Comparison of ENCODE assay signal across 14 cellular contexts in genomic region chr2:168357799-168358504, GRCh38.
DNase-seq lines count a peak whose midpoint lies in the region; ATAC-seq and TF ChIP-seq lines count a peak whose summit lies in the region.
"Had no signal": no experiment of that assay in that cellular context is flagged by ENCODE, and none has a peak within 500 bp of the region (broad histone marks: within the 10 kb centered on the region; RNA-seq: fewer than 3 reads in every experiment).

No MANE protein-coding gene starts in this region.

- no peak overlapping the region for H3K27ac ChIP-seq in ACC112 (ENCODE audit: low read depth, low read length)
- no peak overlapping the region for H3K27ac ChIP-seq in OCI-LY3 (ENCODE audit: low read length)
- H3K27ac ChIP-seq: left lung, sigmoid colon had no signal

- H3K36me3 ChIP-seq in ACC112 (ENCODE audit: insufficient read depth, low read length) (no peaks in the 10 kb centered on the region), OCI-LY3 (replicated peaks; ENCODE audit: low read depth, low read length) (no peaks in the 10 kb centered on the region)
- H3K36me3 ChIP-seq: left lung, sigmoid colon had no signal

- H3K79me2 ChIP-seq in ACC112 (ENCODE audit: control insufficient read depth, insufficient read depth, low read length, unreplicated experiment) (no peaks in the 10 kb centered on the region), OCI-LY3 (ENCODE audit: low read length) (no peaks in the 10 kb centered on the region)

- H3K9ac ChIP-seq in OCI-LY3 (ENCODE audit: low read length): 0 out of 2 replicates have a peak overlapping the region, but pooled peaks have one; percentile 13

- no peaks in the 10 kb centered on the region for H4K20me1 ChIP-seq in OCI-LY3 (ENCODE audit: insufficient read depth, low read length)

- H3K27me3 ChIP-seq in ACC112 (ENCODE audit: insufficient read depth, low read length): no peaks in the 10 kb centered on the region
- no peaks in the 10 kb centered on the region for H3K27me3 ChIP-seq in OCI-LY3 (ENCODE audit: low read depth, low read length)
- H3K27me3 ChIP-seq: left lung, sigmoid colon had no signal

- H3K4me1 ChIP-seq in ACC112 (ENCODE audit: control insufficient read depth, insufficient read depth, low read length, unreplicated experiment) (peaks cover 4% of the 10 kb centered on the region), OCI-LY3 (ENCODE audit: low read length) (peaks cover 23% of the 10 kb centered on the region)
- H3K4me1 ChIP-seq: left lung, sigmoid colon had no signal

- DNase-seq in DMS53 (lab: John Stamatoyannopoulos, UW) (no peak), medulla oblongata (ENCODE audit: extremely low spot score) (no peak), glomerular visceral epithelial cell (ENCODE audit: extremely low spot score) (no peak), mucosa of gallbladder (ENCODE audit: low spot score) (no peak)
- DNase-seq: activated naive CD4-positive, alpha-beta T cell treated with anti-CD3 and anti-CD28 coated beads, Interleukin-2, amount 10 ng/mL, durations not matched to agents 7 days and 5 days; left lung; NCI-H510A; sigmoid colon had no signal

- peak overlapping the region; percentile 65 for H3K4me2 ChIP-seq in OCI-LY3 (ENCODE audit: low read length)

- TF ChIP-seq CTCF in OCI-LY3 (IDR thresholded peaks at IDR 0.05; ENCODE audit: low read depth, low read length): no peak

- ATAC-seq in GM19351 (IDR thresholded peaks at IDR 0.05; ENCODE audit: unreplicated experiment) (peak; percentile 60), HG02885 (IDR thresholded peaks at IDR 0.05; ENCODE audit: poor library complexity, unreplicated experiment) (peak; percentile 63)
- ATAC-seq: left lung; natural killer cell treated with Interleukin-12 subunit alpha and Interleukin-12 subunit beta and Interleukin-15 and Interleukin-18, amount 100 ng/mL, for 72 hours; Right ventricle myocardium inferior had no signal

- peak overlapping the region; percentile 67 for H2AFZ ChIP-seq in ACC112 (ENCODE audit: low read length, unreplicated experiment)
- peak overlapping the region; percentile 54; the same call in 1 of the 2 replicates for H2AFZ ChIP-seq in OCI-LY3 (ENCODE audit: low read depth, low read length)

- peaks cover 8% of the 10 kb centered on the region; the same call in 1 of the 2 replicates for H3K9me3 ChIP-seq in OCI-LY3 (ENCODE audit: insufficient read depth, low read length)
- H3K9me3 ChIP-seq: left lung had no signal

- H3K4me3 ChIP-seq in ACC112 (ENCODE audit: low read depth, low read length): peak overlapping the region; percentile 51; the same call in 1 of the 2 replicates
- H3K4me3 ChIP-seq in OCI-LY3 (ENCODE audit: low read length): peak overlapping the region; percentile 49
- H3K4me3 ChIP-seq: left lung, sigmoid colon had no signal
